ENCODE assay signal across 1 cellular context in the genomic region with DNA sequence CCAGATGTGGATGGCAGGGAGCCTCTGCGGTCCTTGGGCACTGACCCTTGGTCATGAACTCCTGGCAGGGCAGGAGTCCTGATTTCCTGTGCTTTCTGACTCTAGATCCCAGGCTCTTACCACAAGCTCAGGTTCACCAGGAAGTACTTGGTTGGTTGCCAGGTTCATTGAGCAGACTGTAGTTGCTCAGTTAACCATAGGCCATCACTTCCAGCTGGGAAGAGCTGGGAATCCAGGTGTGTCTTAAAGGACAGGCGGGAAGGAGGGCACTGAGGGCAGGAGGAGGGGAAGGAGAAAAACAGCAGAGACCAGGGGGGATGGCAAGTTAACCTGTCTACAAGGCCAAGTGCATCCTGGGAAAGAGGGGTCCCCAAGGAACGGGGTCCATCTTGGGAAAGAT.
TF ChIP-seq lines count a peak whose summit lies in the region.

No MANE protein-coding gene starts in this region.

TF ChIP-seq in GM23338, 12 proteins besides CTCF, POLR2A, EP300 and RAD21 (continued from another document):
- TF ChIP-seq, protein P1, sequence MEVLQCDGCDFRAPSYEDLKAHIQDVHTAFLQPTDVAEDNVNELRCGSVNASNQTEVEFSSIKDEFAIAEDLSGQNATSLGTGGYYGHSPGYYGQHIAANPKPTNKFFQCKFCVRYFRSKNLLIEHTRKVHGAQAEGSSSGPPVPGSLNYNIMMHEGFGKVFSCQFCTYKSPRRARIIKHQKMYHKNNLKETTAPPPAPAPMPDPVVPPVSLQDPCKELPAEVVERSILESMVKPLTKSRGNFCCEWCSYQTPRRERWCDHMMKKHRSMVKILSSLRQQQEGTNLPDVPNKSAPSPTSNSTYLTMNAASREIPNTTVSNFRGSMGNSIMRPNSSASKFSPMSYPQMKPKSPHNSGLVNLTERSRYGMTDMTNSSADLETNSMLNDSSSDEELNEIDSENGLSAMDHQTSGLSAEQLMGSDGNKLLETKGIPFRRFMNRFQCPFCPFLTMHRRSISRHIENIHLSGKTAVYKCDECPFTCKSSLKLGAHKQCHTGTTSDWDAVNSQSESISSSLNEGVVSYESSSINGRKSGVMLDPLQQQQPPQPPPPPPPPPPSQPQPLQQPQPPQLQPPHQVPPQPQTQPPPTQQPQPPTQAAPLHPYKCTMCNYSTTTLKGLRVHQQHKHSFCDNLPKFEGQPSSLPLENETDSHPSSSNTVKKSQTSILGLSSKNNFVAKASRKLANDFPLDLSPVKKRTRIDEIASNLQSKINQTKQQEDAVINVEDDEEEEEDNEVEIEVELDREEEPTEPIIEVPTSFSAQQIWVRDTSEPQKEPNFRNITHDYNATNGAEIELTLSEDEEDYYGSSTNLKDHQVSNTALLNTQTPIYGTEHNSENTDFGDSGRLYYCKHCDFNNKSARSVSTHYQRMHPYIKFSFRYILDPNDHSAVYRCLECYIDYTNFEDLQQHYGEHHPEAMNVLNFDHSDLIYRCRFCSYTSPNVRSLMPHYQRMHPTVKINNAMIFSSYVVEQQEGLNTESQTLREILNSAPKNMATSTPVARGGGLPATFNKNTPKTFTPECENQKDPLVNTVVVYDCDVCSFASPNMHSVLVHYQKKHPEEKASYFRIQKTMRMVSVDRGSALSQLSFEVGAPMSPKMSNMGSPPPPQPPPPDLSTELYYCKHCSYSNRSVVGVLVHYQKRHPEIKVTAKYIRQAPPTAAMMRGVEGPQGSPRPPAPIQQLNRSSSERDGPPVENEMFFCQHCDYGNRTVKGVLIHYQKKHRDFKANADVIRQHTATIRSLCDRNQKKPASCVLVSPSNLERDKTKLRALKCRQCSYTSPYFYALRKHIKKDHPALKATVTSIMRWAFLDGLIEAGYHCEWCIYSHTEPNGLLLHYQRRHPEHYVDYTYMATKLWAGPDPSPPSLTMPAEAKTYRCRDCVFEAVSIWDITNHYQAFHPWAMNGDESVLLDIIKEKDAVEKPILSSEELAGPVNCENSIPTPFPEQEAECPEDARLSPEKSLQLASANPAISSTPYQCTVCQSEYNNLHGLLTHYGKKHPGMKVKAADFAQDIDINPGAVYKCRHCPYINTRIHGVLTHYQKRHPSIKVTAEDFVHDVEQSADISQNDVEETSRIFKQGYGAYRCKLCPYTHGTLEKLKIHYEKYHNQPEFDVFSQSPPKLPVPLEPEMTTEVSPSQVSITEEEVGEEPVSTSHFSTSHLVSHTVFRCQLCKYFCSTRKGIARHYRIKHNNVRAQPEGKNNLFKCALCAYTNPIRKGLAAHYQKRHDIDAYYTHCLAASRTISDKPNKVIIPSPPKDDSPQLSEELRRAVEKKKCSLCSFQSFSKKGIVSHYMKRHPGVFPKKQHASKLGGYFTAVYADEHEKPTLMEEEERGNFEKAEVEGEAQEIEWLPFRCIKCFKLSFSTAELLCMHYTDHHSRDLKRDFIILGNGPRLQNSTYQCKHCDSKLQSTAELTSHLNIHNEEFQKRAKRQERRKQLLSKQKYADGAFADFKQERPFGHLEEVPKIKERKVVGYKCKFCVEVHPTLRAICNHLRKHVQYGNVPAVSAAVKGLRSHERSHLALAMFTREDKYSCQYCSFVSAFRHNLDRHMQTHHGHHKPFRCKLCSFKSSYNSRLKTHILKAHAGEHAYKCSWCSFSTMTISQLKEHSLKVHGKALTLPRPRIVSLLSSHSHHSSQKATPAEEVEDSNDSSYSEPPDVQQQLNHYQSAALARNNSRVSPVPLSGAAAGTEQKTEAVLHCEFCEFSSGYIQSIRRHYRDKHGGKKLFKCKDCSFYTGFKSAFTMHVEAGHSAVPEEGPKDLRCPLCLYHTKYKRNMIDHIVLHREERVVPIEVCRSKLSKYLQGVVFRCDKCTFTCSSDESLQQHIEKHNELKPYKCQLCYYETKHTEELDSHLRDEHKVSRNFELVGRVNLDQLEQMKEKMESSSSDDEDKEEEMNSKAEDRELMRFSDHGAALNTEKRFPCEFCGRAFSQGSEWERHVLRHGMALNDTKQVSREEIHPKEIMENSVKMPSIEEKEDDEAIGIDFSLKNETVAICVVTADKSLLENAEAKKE (CRISPR knock-in tag; IDR thresholded peaks at IDR 0.05): no peak
- TF ChIP-seq EZH2 (IDR thresholded peaks at IDR 0.05; ENCODE audit: low read depth, unreplicated experiment) (no peak), STAT1 (IDR thresholded peaks at IDR 0.05; ENCODE audit: unreplicated experiment) (no peak)
